In genomic region chr6:80923816-80924215, GRCh38 we compare ENCODE assay signal across 37 cellular contexts.
A peak's percentile ranks its signal among the peaks of the same experiment; 100 is the strongest.
DNase-seq lines count a peak whose midpoint lies in the region; ATAC-seq, FAIRE-seq and TF ChIP-seq lines count a peak whose summit lies in the region.
"Had no signal": no experiment of that assay in that cellular context is flagged by ENCODE, and none has a peak within 500 bp of the region (broad histone marks: within the 10 kb centered on the region; RNA-seq: fewer than 3 reads in every experiment).

No MANE protein-coding gene starts in this region.

- no peak overlapping the region for H3K23ac ChIP-seq in mesenchymal stem cell (ENCODE audit: low read length in 2 of 2)

- H3K4me2 ChIP-seq in mesenchymal stem cell (ENCODE audit: low read length, poor library complexity, severe bottlenecking) = no peak overlapping the region
- H3K4me2 ChIP-seq in HepG2 (ENCODE audit: low read depth, low read length) = no peak overlapping the region
- H3K4me2 ChIP-seq: A549; BLaER1; BLaER1 treated with 17β-estradiol and CSF1 and Interleukin-3, amounts not matched to agents 10 nM and 100 nM had no signal

- TF ChIP-seq CTCF in fibroblast of villous mesenchyme (IDR thresholded peaks at IDR 0.05; ENCODE audit: insufficient read depth, low read depth, low read length) = no peak
- no peak for TF ChIP-seq CTCF in nephron (IDR thresholded peaks at IDR 0.05; ENCODE audit: unreplicated experiment in 3 of 3)
- no peak for TF ChIP-seq CTCF in HepG2 (CRISPR knock-in tag; IDR thresholded peaks at IDR 0.05)

- no peak overlapping the region for H2AK5ac ChIP-seq in mesenchymal stem cell (ENCODE audit: low read length, severe bottlenecking)

- DNase-seq in amniotic epithelial cell (ENCODE audit: low read depth) (peak; percentile 1), fibroblast of villous mesenchyme (ENCODE audit: low read depth) (peak; percentile 44), mesenchymal stem cell (peak; percentile 12), activated gamma-delta T cell (lab: John Stamatoyannopoulos, UW) (no peak), immature natural killer cell (no peak), HepG2 (ENCODE audit: low spot score) (no peak)
- DNase-seq: 8988T; ACHN; AML-193; BE2C; C1 segment of cervical spinal cord; Caco-2; Calu3; CD4-positive, alpha-beta memory T cell; CD4-positive, alpha-beta T cell; CD4-positive, CD25-positive, alpha-beta regulatory T cell; CD8-positive, alpha-beta memory T cell; CD8-positive, alpha-beta T cell; COR-L47; DMS 273 treated with DMSO at 0.1 percent for 48 hours; DMS153; DMS53; DMS79; DMS79 treated with DMSO at 0.1 percent for 48 hours; DND-41; EL had no signal

- ATAC-seq in HepG2 = no peak
- ATAC-seq in GM18909 (IDR thresholded peaks at IDR 0.05; ENCODE audit: poor library complexity, unreplicated experiment) = no peak
- ATAC-seq: A549; CD8-positive, alpha-beta T cell had no signal

- H3K36me3 Mint-ChIP-seq in nephron (ENCODE audit: low read depth) (no peaks in the 10 kb centered on the region), immature natural killer cell (no peaks in the 10 kb centered on the region)
- H3K36me3 Mint-ChIP-seq: CD14-positive monocyte; CD4-positive, alpha-beta memory T cell; CD4-positive, CD25-positive, alpha-beta regulatory T cell; CD8-positive, alpha-beta memory T cell; CD8-positive, alpha-beta T cell had no signal

- H3K79me1 ChIP-seq in mesenchymal stem cell (replicated peaks; ENCODE audit: low read length, poor library complexity, severe bottlenecking) = no peaks in the 10 kb centered on the region

- H3K36me3 ChIP-seq in mesenchymal stem cell (ENCODE audit: control insufficient read depth in 1 of 2, insufficient read depth in 2 of 2, low read depth in 1 of 2, low read length in 2 of 2) (no peaks in the 10 kb centered on the region), HepG2 (replicated peaks in 1 of 2; ENCODE audit: control insufficient read depth in 1 of 2, insufficient read depth in 2 of 2, low read length in 2 of 2) (no peaks in the 10 kb centered on the region)
- H3K36me3 ChIP-seq: BE2C; BLaER1; BLaER1 treated with 17β-estradiol and CSF1 and Interleukin-3, amounts not matched to agents 10 nM and 100 nM had no signal

- peaks cover 18% of the 10 kb centered on the region for H3K4me1 Mint-ChIP-seq in nephron
- H3K4me1 Mint-ChIP-seq in immature natural killer cell = no peaks in the 10 kb centered on the region
- H3K4me1 Mint-ChIP-seq: B cell; CD14-positive monocyte; CD4-positive, alpha-beta memory T cell; CD4-positive, CD25-positive, alpha-beta regulatory T cell; CD8-positive, alpha-beta memory T cell had no signal

- no peak overlapping the region for H3K18ac ChIP-seq in mesenchymal stem cell (ENCODE audit: low read depth in 1 of 2, low read length in 2 of 2)

- POLR2A ChIA-PET in HepG2 (lab: Yijun Ruan, JAX) = no interaction called here

- H3K27me3 ChIP-seq in mesenchymal stem cell (ENCODE audit: control insufficient read depth in 1 of 2, insufficient read depth in 1 of 2, low read length in 2 of 2) (no peaks in the 10 kb centered on the region), HepG2 (ENCODE audit: control insufficient read depth in 1 of 2, insufficient read depth in 2 of 2, low read length in 2 of 2) (no peaks in the 10 kb centered on the region)
- H3K27me3 ChIP-seq: BE2C; BLaER1; BLaER1 treated with 17β-estradiol and CSF1 and Interleukin-3, amounts not matched to agents 10 nM and 100 nM had no signal

- no peak overlapping the region for H2BK120ac ChIP-seq in mesenchymal stem cell (ENCODE audit: low read depth, low read length)

- H3K14ac ChIP-seq in mesenchymal stem cell (ENCODE audit: low read length in 2 of 2) = no peak overlapping the region

- intact Hi-C loops in HepG2 (cut with micrococcal nuclease; ENCODE audit: unreplicated experiment) = no loop called here

- no peak overlapping the region for H2BK5ac ChIP-seq in mesenchymal stem cell (ENCODE audit: low read depth, low read length, poor library complexity, severe bottlenecking)

- H3K4me3 ChIP-seq in fibroblast of villous mesenchyme (ENCODE audit: low read depth, low read length) = no peak overlapping the region
- H3K4me3 ChIP-seq in mesenchymal stem cell (ENCODE audit: insufficient read depth in 1 of 2, low read depth in 1 of 2, low read length in 2 of 2) = no peak overlapping the region
- H3K4me3 ChIP-seq in HepG2 (replicated peaks in 1 of 3; ENCODE audit: insufficient read depth in 1 of 3, low read depth in 2 of 3, low read length in 3 of 3) = no peak overlapping the region
- H3K4me3 ChIP-seq: A549; BLaER1; BLaER1 treated with 17β-estradiol and CSF1 and Interleukin-3, amounts not matched to agents 10 nM and 100 nM had no signal

- CTCF ChIA-PET in HepG2 (lab: Yijun Ruan, JAX; ENCODE audit: low intra/inter-chr PET ratio, low total read pairs) = no interaction called here

- TF ChIP-seq EP300 in HepG2 (IDR thresholded peaks at IDR 0.05; ENCODE audit: low read depth in 2 of 2, low read length in 2 of 2) (no peak), HepG2 (CRISPR knock-in tag; IDR thresholded peaks at IDR 0.05; ENCODE audit: borderline replicate concordance) (no peak)

- no peak overlapping the region for H3K4ac ChIP-seq in mesenchymal stem cell (ENCODE audit: low read depth in 1 of 2, low read length in 2 of 2)

- TF ChIP-seq RAD21 in HepG2 (CRISPR knock-in tag; IDR thresholded peaks at IDR 0.05) = no peak

- no peak overlapping the region for H4K8ac ChIP-seq in mesenchymal stem cell (ENCODE audit: low read length)

- H3K9me3 Mint-ChIP-seq in nephron (peaks cover 5% of the 10 kb centered on the region), immature natural killer cell (peaks cover 0 to 17% (median 3%) of the 10 kb centered on the region in 6 donors)

- H3K27ac Mint-ChIP-seq in nephron = peak overlapping the region in 2 of 3 experiments; percentile 8 to 31
- no peak overlapping the region for H3K27ac Mint-ChIP-seq in immature natural killer cell
- H3K27ac Mint-ChIP-seq: B cell; CD14-positive monocyte; CD4-positive, alpha-beta memory T cell; CD4-positive, alpha-beta T cell; CD4-positive, CD25-positive, alpha-beta regulatory T cell; CD8-positive, alpha-beta memory T cell; CD8-positive, alpha-beta T cell had no signal

- H4K20me1 ChIP-seq in HepG2 (ENCODE audit: insufficient read depth, low read length) = no peaks in the 10 kb centered on the region
- H4K20me1 ChIP-seq: BLaER1; BLaER1 treated with 17β-estradiol and CSF1 and Interleukin-3, amounts not matched to agents 10 nM and 100 nM had no signal

- no peak overlapping the region for H3K9ac ChIP-seq in mesenchymal stem cell (ENCODE audit: low read length)
- H3K9ac ChIP-seq in HepG2 (ENCODE audit: insufficient read depth, low read depth, low read length) = no peak overlapping the region
- H3K9ac ChIP-seq: BLaER1; BLaER1 treated with 17β-estradiol and CSF1 and Interleukin-3, amounts not matched to agents 10 nM and 100 nM had no signal

- no peak for TF ChIP-seq POLR2A in HepG2 (IDR thresholded peaks at IDR 0.05; ENCODE audit: insufficient read depth in 1 of 2, low read depth in 2 of 2, low read length in 2 of 2)

- H3K4me3 Mint-ChIP-seq in nephron (no peak overlapping the region), immature natural killer cell (no peak overlapping the region)
- H3K4me3 Mint-ChIP-seq: B cell; CD14-positive monocyte; CD4-positive, alpha-beta memory T cell; CD4-positive, alpha-beta T cell; CD4-positive, CD25-positive, alpha-beta regulatory T cell; CD8-positive, alpha-beta memory T cell; CD8-positive, alpha-beta T cell had no signal

- no peak overlapping the region for H3K27ac ChIP-seq in mesenchymal stem cell (ENCODE audit: low read length, poor library complexity, severe bottlenecking)
- H3K27ac ChIP-seq in HepG2 (ENCODE audit: extremely low read length, insufficient read depth, low read length) = no peak overlapping the region
- H3K27ac ChIP-seq: 22Rv1; A549; BLaER1; BLaER1 treated with 17β-estradiol and CSF1 and Interleukin-3, amounts not matched to agents 10 nM and 100 nM; C4-2B had no signal

- FAIRE-seq in HepG2 (lab: Jason Lieb, UNC) = no peak
- FAIRE-seq: A204.1, A549, D721Med had no signal

- H3K27me3 Mint-ChIP-seq in nephron (ENCODE audit: low read depth) = no peaks in the 10 kb centered on the region
- peaks cover 0 to 4% (median 0%) of the 10 kb centered on the region in 3 donors for H3K27me3 Mint-ChIP-seq in immature natural killer cell (ENCODE audit: low read depth in 3 of 3)
- H3K27me3 Mint-ChIP-seq: B cell; CD4-positive, alpha-beta memory T cell; CD4-positive, alpha-beta T cell; CD4-positive, CD25-positive, alpha-beta regulatory T cell; CD8-positive, alpha-beta memory T cell had no signal

- H4K91ac ChIP-seq in mesenchymal stem cell (ENCODE audit: low read length) = no peak overlapping the region

- no peak overlapping the region for H2BK12ac ChIP-seq in mesenchymal stem cell (ENCODE audit: low read length in 2 of 2)

- in situ Hi-C loops in HepG2 (cut with HindIII; ENCODE audit: extremely low pct_ligation_motif_present, low pct_unique_long_range_greater_than_20kb) = no loop called here

- H2AFZ ChIP-seq in mesenchymal stem cell (ENCODE audit: low read depth, low read length) (no peak overlapping the region), HepG2 (ENCODE audit: low read length) (no peak overlapping the region)

- H3K4me1 ChIP-seq in mesenchymal stem cell (ENCODE audit: control insufficient read depth, insufficient read depth, low read depth, low read length) (no peaks in the 10 kb centered on the region), HepG2 (ENCODE audit: insufficient read depth, low read length) (no peaks in the 10 kb centered on the region)
- H3K4me1 ChIP-seq: A549, BE2C, Caco-2 had no signal

- H2BK15ac ChIP-seq in mesenchymal stem cell (ENCODE audit: low read depth, poor library complexity, severe bottlenecking) = no peak overlapping the region

- no peaks in the 10 kb centered on the region for H3K79me2 ChIP-seq in HepG2 (ENCODE audit: insufficient read depth, low read length)

- WGBS in mesenchymal stem cell = 79% methylated on average over 1 of the region's 2 CpGs
- whole genome bisulfite sequencing in HepG2 (ENCODE audit: low lambda C conversion rate) = 28% methylated on average over 2 of the region's 2 CpGs

- no TSS peak for BruUV-seq in HepG2 (replicated peaks; lab: Mats Ljungman, UMichigan)

- H3K9me3 ChIP-seq in mesenchymal stem cell (ENCODE audit: control insufficient read depth, low read length) (peaks cover 7% of the 10 kb centered on the region), HepG2 (ENCODE audit: low read length) (peaks cover 46% of the 10 kb centered on the region)
- H3K9me3 ChIP-seq: A549; BE2C; BLaER1; BLaER1 treated with 17β-estradiol and CSF1 and Interleukin-3, amounts not matched to agents 10 nM and 100 nM; Caco-2 had no signal

Comparison
In these comparisons a context has a peak if more than half of its experiments do, and no peak if none do; other contexts are left out.
1. DNase-seq: peak in amniotic epithelial cell (single experiment), fibroblast of villous mesenchyme (single experiment) and mesenchymal stem cell (single experiment); none in activated gamma-delta T cell (single experiment), immature natural killer cell (0 of 3) and HepG2 (single experiment).
2. H3K27ac Mint-ChIP-seq: peak in nephron (2 of 3); none in immature natural killer cell (0 of 6).